1 cellular context compared by ENCODE assay signal in the genomic region with DNA sequence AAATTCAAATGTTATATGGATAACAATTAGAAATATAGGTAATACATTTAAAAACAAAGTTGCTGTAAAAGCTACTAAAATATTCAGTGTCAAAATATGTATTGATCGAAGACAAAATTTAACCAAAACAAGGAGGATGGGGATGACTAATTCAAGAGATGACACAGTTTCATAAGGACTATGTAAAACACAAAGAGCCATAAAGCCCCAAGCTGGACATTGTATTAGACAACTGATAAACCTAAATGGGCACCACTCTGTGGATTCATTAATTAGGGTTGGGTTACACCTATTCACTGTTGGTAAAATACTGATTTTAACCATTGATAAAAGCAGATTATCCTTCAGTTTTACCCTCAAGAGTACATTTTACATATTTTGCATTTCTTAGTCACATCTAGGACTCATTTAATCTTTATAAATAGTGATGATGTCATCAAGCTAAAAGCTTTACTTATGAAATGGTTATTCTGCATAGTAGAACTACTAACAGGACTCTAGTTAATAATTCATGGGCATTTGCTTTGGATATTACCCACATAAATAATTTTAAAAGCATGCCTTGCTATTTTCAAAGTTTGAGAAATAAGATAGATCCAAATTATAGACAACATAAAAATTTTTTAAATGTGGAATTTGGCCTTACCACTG.
TF ChIP-seq lines count a peak whose summit lies in the region.

No MANE protein-coding gene starts in this region.

TF ChIP-seq in HepG2, 621 proteins besides CTCF, POLR2A, EP300 and RAD21:
- TF ChIP-seq, protein P1, sequence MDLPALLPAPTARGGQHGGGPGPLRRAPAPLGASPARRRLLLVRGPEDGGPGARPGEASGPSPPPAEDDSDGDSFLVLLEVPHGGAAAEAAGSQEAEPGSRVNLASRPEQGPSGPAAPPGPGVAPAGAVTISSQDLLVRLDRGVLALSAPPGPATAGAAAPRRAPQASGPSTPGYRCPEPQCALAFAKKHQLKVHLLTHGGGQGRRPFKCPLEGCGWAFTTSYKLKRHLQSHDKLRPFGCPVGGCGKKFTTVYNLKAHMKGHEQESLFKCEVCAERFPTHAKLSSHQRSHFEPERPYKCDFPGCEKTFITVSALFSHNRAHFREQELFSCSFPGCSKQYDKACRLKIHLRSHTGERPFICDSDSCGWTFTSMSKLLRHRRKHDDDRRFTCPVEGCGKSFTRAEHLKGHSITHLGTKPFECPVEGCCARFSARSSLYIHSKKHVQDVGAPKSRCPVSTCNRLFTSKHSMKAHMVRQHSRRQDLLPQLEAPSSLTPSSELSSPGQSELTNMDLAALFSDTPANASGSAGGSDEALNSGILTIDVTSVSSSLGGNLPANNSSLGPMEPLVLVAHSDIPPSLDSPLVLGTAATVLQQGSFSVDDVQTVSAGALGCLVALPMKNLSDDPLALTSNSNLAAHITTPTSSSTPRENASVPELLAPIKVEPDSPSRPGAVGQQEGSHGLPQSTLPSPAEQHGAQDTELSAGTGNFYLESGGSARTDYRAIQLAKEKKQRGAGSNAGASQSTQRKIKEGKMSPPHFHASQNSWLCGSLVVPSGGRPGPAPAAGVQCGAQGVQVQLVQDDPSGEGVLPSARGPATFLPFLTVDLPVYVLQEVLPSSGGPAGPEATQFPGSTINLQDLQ (CRISPR knock-in tag; IDR thresholded peaks at IDR 0.05), result no peak
- TF ChIP-seq NR3C1 (CRISPR knock-in tag; IDR thresholded peaks at IDR 0.05) (no peak), EED (CRISPR knock-in tag; IDR thresholded peaks at IDR 0.05) (no peak), STAT5B (CRISPR knock-in tag; IDR thresholded peaks at IDR 0.05) (no peak), ATF7 (IDR thresholded peaks at IDR 0.05) (peak; percentile 93), ATF7 (CRISPR knock-in tag; IDR thresholded peaks at IDR 0.05) (no peak), ZNF468 (CRISPR knock-in tag; IDR thresholded peaks at IDR 0.05) (no peak), CREB1 (IDR thresholded peaks at IDR 0.05) (peak; percentile 61), CREB1 (CRISPR knock-in tag; IDR thresholded peaks at IDR 0.05) (no peak)
- TF ChIP-seq, protein P2, sequence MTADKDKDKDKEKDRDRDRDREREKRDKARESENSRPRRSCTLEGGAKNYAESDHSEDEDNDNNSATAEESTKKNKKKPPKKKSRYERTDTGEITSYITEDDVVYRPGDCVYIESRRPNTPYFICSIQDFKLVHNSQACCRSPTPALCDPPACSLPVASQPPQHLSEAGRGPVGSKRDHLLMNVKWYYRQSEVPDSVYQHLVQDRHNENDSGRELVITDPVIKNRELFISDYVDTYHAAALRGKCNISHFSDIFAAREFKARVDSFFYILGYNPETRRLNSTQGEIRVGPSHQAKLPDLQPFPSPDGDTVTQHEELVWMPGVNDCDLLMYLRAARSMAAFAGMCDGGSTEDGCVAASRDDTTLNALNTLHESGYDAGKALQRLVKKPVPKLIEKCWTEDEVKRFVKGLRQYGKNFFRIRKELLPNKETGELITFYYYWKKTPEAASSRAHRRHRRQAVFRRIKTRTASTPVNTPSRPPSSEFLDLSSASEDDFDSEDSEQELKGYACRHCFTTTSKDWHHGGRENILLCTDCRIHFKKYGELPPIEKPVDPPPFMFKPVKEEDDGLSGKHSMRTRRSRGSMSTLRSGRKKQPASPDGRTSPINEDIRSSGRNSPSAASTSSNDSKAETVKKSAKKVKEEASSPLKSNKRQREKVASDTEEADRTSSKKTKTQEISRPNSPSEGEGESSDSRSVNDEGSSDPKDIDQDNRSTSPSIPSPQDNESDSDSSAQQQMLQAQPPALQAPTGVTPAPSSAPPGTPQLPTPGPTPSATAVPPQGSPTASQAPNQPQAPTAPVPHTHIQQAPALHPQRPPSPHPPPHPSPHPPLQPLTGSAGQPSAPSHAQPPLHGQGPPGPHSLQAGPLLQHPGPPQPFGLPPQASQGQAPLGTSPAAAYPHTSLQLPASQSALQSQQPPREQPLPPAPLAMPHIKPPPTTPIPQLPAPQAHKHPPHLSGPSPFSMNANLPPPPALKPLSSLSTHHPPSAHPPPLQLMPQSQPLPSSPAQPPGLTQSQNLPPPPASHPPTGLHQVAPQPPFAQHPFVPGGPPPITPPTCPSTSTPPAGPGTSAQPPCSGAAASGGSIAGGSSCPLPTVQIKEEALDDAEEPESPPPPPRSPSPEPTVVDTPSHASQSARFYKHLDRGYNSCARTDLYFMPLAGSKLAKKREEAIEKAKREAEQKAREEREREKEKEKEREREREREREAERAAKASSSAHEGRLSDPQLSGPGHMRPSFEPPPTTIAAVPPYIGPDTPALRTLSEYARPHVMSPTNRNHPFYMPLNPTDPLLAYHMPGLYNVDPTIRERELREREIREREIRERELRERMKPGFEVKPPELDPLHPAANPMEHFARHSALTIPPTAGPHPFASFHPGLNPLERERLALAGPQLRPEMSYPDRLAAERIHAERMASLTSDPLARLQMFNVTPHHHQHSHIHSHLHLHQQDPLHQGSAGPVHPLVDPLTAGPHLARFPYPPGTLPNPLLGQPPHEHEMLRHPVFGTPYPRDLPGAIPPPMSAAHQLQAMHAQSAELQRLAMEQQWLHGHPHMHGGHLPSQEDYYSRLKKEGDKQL (CRISPR knock-in tag; IDR thresholded peaks at IDR 0.05; ENCODE audit: low read depth), result no peak
- TF ChIP-seq, protein P3, sequence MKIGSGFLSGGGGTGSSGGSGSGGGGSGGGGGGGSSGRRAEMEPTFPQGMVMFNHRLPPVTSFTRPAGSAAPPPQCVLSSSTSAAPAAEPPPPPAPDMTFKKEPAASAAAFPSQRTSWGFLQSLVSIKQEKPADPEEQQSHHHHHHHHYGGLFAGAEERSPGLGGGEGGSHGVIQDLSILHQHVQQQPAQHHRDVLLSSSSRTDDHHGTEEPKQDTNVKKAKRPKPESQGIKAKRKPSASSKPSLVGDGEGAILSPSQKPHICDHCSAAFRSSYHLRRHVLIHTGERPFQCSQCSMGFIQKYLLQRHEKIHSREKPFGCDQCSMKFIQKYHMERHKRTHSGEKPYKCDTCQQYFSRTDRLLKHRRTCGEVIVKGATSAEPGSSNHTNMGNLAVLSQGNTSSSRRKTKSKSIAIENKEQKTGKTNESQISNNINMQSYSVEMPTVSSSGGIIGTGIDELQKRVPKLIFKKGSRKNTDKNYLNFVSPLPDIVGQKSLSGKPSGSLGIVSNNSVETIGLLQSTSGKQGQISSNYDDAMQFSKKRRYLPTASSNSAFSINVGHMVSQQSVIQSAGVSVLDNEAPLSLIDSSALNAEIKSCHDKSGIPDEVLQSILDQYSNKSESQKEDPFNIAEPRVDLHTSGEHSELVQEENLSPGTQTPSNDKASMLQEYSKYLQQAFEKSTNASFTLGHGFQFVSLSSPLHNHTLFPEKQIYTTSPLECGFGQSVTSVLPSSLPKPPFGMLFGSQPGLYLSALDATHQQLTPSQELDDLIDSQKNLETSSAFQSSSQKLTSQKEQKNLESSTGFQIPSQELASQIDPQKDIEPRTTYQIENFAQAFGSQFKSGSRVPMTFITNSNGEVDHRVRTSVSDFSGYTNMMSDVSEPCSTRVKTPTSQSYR (CRISPR knock-in tag; IDR thresholded peaks at IDR 0.05; ENCODE audit: borderline replicate concordance), result no peak
- TF ChIP-seq, protein P4, sequence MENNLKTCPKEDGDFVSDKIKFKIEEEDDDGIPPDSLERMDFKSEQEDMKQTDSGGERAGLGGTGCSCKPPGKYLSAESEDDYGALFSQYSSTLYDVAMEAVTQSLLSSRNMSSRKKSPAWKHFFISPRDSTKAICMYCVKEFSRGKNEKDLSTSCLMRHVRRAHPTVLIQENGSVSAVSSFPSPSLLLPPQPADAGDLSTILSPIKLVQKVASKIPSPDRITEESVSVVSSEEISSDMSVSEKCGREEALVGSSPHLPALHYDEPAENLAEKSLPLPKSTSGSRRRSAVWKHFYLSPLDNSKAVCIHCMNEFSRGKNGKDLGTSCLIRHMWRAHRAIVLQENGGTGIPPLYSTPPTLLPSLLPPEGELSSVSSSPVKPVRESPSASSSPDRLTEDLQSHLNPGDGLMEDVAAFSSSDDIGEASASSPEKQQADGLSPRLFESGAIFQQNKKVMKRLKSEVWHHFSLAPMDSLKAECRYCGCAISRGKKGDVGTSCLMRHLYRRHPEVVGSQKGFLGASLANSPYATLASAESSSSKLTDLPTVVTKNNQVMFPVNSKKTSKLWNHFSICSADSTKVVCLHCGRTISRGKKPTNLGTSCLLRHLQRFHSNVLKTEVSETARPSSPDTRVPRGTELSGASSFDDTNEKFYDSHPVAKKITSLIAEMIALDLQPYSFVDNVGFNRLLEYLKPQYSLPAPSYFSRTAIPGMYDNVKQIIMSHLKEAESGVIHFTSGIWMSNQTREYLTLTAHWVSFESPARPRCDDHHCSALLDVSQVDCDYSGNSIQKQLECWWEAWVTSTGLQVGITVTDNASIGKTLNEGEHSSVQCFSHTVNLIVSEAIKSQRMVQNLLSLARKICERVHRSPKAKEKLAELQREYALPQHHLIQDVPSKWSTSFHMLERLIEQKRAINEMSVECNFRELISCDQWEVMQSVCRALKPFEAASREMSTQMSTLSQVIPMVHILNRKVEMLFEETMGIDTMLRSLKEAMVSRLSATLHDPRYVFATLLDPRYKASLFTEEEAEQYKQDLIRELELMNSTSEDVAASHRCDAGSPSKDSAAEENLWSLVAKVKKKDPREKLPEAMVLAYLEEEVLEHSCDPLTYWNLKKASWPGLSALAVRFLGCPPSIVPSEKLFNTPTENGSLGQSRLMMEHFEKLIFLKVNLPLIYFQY (CRISPR knock-in tag; IDR thresholded peaks at IDR 0.05; ENCODE audit: borderline replicate concordance), result no peak
- TF ChIP-seq, protein P5, sequence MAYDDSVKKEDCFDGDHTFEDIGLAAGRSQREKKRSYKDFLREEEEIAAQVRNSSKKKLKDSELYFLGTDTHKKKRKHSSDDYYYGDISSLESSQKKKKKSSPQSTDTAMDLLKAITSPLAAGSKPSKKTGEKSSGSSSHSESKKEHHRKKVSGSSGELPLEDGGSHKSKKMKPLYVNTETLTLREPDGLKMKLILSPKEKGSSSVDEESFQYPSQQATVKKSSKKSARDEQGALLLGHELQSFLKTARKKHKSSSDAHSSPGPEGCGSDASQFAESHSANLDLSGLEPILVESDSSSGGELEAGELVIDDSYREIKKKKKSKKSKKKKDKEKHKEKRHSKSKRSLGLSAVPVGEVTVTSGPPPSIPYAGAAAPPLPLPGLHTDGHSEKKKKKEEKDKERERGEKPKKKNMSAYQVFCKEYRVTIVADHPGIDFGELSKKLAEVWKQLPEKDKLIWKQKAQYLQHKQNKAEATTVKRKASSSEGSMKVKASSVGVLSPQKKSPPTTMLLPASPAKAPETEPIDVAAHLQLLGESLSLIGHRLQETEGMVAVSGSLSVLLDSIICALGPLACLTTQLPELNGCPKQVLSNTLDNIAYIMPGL (CRISPR knock-in tag; IDR thresholded peaks at IDR 0.05; ENCODE audit: borderline replicate concordance in 1 of 2, low read depth in 1 of 2), result no peak
TF ChIP-seq in HepG2: peak in this region for 2.
